Comparison of ENCODE assay signal across 8 cellular contexts in genomic region chr10:50421026-50421719, GRCh38.
DNase-seq lines count a peak whose midpoint lies in the region; ATAC-seq, FAIRE-seq and TF ChIP-seq lines count a peak whose summit lies in the region.

No MANE protein-coding gene starts in this region.

- TF ChIP-seq CTCF in GM12865 (IDR thresholded peaks at IDR 0.05; ENCODE audit: insufficient read depth, low read depth, low read length, missing control alignments): peak; percentile 81
- TF ChIP-seq CTCF in breast epithelium (IDR thresholded peaks at IDR 0.05): peak in 2 of 3 donors; percentile 51 to 52
- peak; percentile 78 for TF ChIP-seq CTCF in HepG2 (CRISPR knock-in tag; IDR thresholded peaks at IDR 0.05)
- TF ChIP-seq CTCF in upper lobe of left lung (IDR thresholded peaks at IDR 0.05): peak; percentile 44 to 76 (median 71)

- TF ChIP-seq EP300 in HepG2 (IDR thresholded peaks at IDR 0.05; ENCODE audit: low read depth in 2 of 2, low read length in 2 of 2): no peak
- TF ChIP-seq EP300 in HepG2 (CRISPR knock-in tag; IDR thresholded peaks at IDR 0.05; ENCODE audit: borderline replicate concordance): no peak
- no peak for TF ChIP-seq EP300 in upper lobe of left lung (IDR thresholded peaks at IDR 0.05)

- H3K9me3 ChIP-seq in breast epithelium (no peaks in the 10 kb centered on the region), HepG2 (ENCODE audit: low read length) (no peaks in the 10 kb centered on the region), upper lobe of left lung (no peaks in the 10 kb centered on the region)
- no peaks in the 10 kb centered on the region for H3K9me3 ChIP-seq in CD4-positive, alpha-beta memory T cell (ENCODE audit: control insufficient read depth in 1 of 2, low read length in 2 of 2)

- intact Hi-C loops in breast epithelium (cut with DNase I; ENCODE audit: low total_unique reads): no loop called here
- intact Hi-C loops in HepG2 (cut with micrococcal nuclease; ENCODE audit: unreplicated experiment): loop anchor here (1.0 kb wide), 1 partner anchor 54 kb away; no protein-coding TSS in a partner anchor
- intact Hi-C loops in CD4-positive, alpha-beta memory T cell (cut with micrococcal nuclease): loop anchor here (5.0 kb wide), 1 partner anchor 49 kb away; no protein-coding TSS in a partner anchor

- H3K4me3 ChIP-seq in GM12865 (ENCODE audit: low read depth, low read length): no peak overlapping the region
- H3K4me3 ChIP-seq in breast epithelium: no peak overlapping the region
- H3K4me3 ChIP-seq in HepG2 (replicated peaks in 1 of 3; ENCODE audit: insufficient read depth in 1 of 3, low read depth in 2 of 3, low read length in 3 of 3): no peak overlapping the region
- no peak overlapping the region for H3K4me3 ChIP-seq in upper lobe of left lung
- H3K4me3 ChIP-seq in CD4-positive, alpha-beta memory T cell (ENCODE audit: low read length in 2 of 2): no peak overlapping the region

- H3K4me2 ChIP-seq in HepG2 (ENCODE audit: low read depth, low read length): no peak overlapping the region

- no peak overlapping the region for H3K27ac ChIP-seq in breast epithelium
- H3K27ac ChIP-seq in HepG2 (ENCODE audit: extremely low read length, insufficient read depth, low read length): no peak overlapping the region
- H3K27ac ChIP-seq in upper lobe of left lung: peak overlapping the region in 1 of 4 donors; percentile 57
- H3K27ac ChIP-seq in CD4-positive, alpha-beta memory T cell (ENCODE audit: low read depth, low read length): no peak overlapping the region

- H3K27me3 Mint-ChIP-seq in CD4-positive, alpha-beta memory T cell: no peaks in the 10 kb centered on the region

- no peaks in the 10 kb centered on the region for H3K79me2 ChIP-seq in HepG2 (ENCODE audit: insufficient read depth, low read length)

- peaks cover 0 to 6% of the 10 kb centered on the region in 2 donors for H3K4me1 ChIP-seq in breast epithelium
- H3K4me1 ChIP-seq in HepG2 (ENCODE audit: insufficient read depth, low read length): peaks cover 31% of the 10 kb centered on the region
- H3K4me1 ChIP-seq in upper lobe of left lung: peaks cover 14 to 48% (median 27%) of the 10 kb centered on the region in 4 donors
- peaks cover 28% of the 10 kb centered on the region for H3K4me1 ChIP-seq in CD4-positive, alpha-beta memory T cell (ENCODE audit: insufficient read depth, low read length)

- DNase-seq in ACHN: peak; percentile 70
- DNase-seq in GM12865 (ENCODE audit: low read depth): peak; percentile 87
- DNase-seq in OCI-M1 (lab: John Stamatoyannopoulos, UW): peak; percentile 90
- no peak for DNase-seq in breast epithelium (ENCODE audit: low spot score in 2 of 2)
- DNase-seq in HepG2 (ENCODE audit: low spot score): peak; percentile 55
- peak in 1 of 2 donors; percentile 52 for DNase-seq in upper lobe of left lung
- no peak for DNase-seq in CD4-positive, alpha-beta memory T cell

- H3K27ac Mint-ChIP-seq in CD4-positive, alpha-beta memory T cell: peak overlapping the region in 2 of 7 donors; percentile 14 to 48

- in situ Hi-C loops in ACHN (cut with HindIII; ENCODE audit: low pct_ligation_motif_present, low pct_unique_long_range_greater_than_20kb, low sequenced_read_pairs): no loop called here
- in situ Hi-C loops in HepG2 (cut with HindIII; ENCODE audit: extremely low pct_ligation_motif_present, low pct_unique_long_range_greater_than_20kb): no loop called here

- H3K36me3 Mint-ChIP-seq in CD4-positive, alpha-beta memory T cell: peaks cover 4 to 15% of the 10 kb centered on the region in 2 donors

- POLR2A ChIA-PET in HepG2 (lab: Yijun Ruan, JAX): no interaction called here
- POLR2A ChIA-PET in CD4-positive, alpha-beta memory T cell (lab: Charles Lee; ENCODE audit: partially characterized antibody): no interaction called here

- TF ChIP-seq POLR2A in breast epithelium (IDR thresholded peaks at IDR 0.05): no peak
- TF ChIP-seq POLR2A in HepG2 (IDR thresholded peaks at IDR 0.05; ENCODE audit: insufficient read depth in 1 of 2, low read depth in 2 of 2, low read length in 2 of 2): no peak
- no peak for TF ChIP-seq POLR2A in upper lobe of left lung (IDR thresholded peaks at IDR 0.05)

- TF ChIP-seq RAD21 in HepG2 (CRISPR knock-in tag; IDR thresholded peaks at IDR 0.05): peak; percentile 77; the same call in 1 of the 2 replicates

- H3K4me1 Mint-ChIP-seq in CD4-positive, alpha-beta memory T cell: peaks cover 28 to 42% (median 32%) of the 10 kb centered on the region in 4 donors

- H3K9ac ChIP-seq in HepG2 (ENCODE audit: insufficient read depth, low read depth, low read length): no peak overlapping the region

- no peaks in the 10 kb centered on the region for H3K9me3 Mint-ChIP-seq in CD4-positive, alpha-beta memory T cell

- WGBS in HepG2 (ENCODE audit: low lambda C conversion rate): 73% methylated on average over 6 of the region's 6 CpGs
- 75 to 76% methylated on average over 6 of the region's 6 CpGs for WGBS in upper lobe of left lung, 2 donors

- H3K36me3 ChIP-seq in breast epithelium: no peaks in the 10 kb centered on the region
- no peaks in the 10 kb centered on the region for H3K36me3 ChIP-seq in HepG2 (replicated peaks in 1 of 2; ENCODE audit: control insufficient read depth in 1 of 2, insufficient read depth in 2 of 2, low read length in 2 of 2)
- no peaks in the 10 kb centered on the region for H3K36me3 ChIP-seq in upper lobe of left lung
- no peaks in the 10 kb centered on the region for H3K36me3 ChIP-seq in CD4-positive, alpha-beta memory T cell (ENCODE audit: insufficient read depth, low read length)

- peak; percentile 30 for ATAC-seq in HG02798 (IDR thresholded peaks at IDR 0.05; ENCODE audit: poor library complexity, unreplicated experiment)
- peak; percentile 61 for ATAC-seq in HepG2
- ATAC-seq in upper lobe of left lung (ENCODE audit: low FRiP score in 2 of 2): peak in 1 of 2 donors; percentile 50

- no TSS peak for BruUV-seq in HepG2 (replicated peaks; lab: Mats Ljungman, UMichigan)

- H2AFZ ChIP-seq in HepG2 (ENCODE audit: low read length): no peak overlapping the region

- CTCF ChIA-PET in HepG2 (lab: Yijun Ruan, JAX; ENCODE audit: low intra/inter-chr PET ratio, low total read pairs): interaction anchor here (2.7 kb wide), 1 partner anchor 53 kb away, joined by 20 read pairs; no protein-coding TSS in a partner anchor
- CTCF ChIA-PET in CD4-positive, alpha-beta memory T cell (lab: Charles Lee; ENCODE audit: partially characterized antibody): interaction anchor here (1.0 to 4.1 kb wide), 5 partner anchors 15 to 157 kb away, joined by 3 to 14 read pairs (median 7); no protein-coding TSS in a partner anchor

- H4K20me1 ChIP-seq in HepG2 (ENCODE audit: insufficient read depth, low read length): no peaks in the 10 kb centered on the region

- H3K4me3 Mint-ChIP-seq in CD4-positive, alpha-beta memory T cell: peak overlapping the region in 2 of 8 donors; percentile 22 to 69

- H3K27me3 ChIP-seq in breast epithelium (no peaks in the 10 kb centered on the region), HepG2 (ENCODE audit: control insufficient read depth in 1 of 2, insufficient read depth in 2 of 2, low read length in 2 of 2) (no peaks in the 10 kb centered on the region), upper lobe of left lung (no peaks in the 10 kb centered on the region)
- H3K27me3 ChIP-seq in CD4-positive, alpha-beta memory T cell (ENCODE audit: insufficient read depth, low read length): no peaks in the 10 kb centered on the region

- FAIRE-seq in HepG2 (lab: Jason Lieb, UNC): peak; percentile 26

TF ChIP-seq in HepG2, 621 proteins besides CTCF, POLR2A, EP300 and RAD21 (continues in another document):
- TF ChIP-seq ZNF839 (CRISPR knock-in tag; IDR thresholded peaks at IDR 0.05; ENCODE audit: borderline replicate concordance) (no peak), SMAD3 (CRISPR knock-in tag; IDR thresholded peaks at IDR 0.05) (0 out of 2 replicates have a peak, but pooled peaks have one; percentile 21), SIX1 (CRISPR knock-in tag; IDR thresholded peaks at IDR 0.05; ENCODE audit: borderline replicate concordance) (peak; percentile 11; the same call in 1 of the 2 replicates), PRDM15 (CRISPR knock-in tag; IDR thresholded peaks at IDR 0.05) (no peak), RXRB (CRISPR knock-in tag; IDR thresholded peaks at IDR 0.05; ENCODE audit: borderline replicate concordance) (0 out of 2 replicates have a peak, but pooled peaks have one; percentile 26)
- TF ChIP-seq, protein P1, sequence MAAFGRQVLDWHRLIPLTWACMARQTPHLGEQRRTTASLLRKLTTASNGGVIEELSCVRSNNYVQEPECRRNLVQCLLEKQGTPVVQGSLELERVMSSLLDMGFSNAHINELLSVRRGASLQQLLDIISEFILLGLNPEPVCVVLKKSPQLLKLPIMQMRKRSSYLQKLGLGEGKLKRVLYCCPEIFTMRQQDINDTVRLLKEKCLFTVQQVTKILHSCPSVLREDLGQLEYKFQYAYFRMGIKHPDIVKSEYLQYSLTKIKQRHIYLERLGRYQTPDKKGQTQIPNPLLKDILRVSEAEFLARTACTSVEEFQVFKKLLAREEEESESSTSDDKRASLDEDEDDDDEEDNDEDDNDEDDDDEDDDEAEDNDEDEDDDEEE (CRISPR knock-in tag; IDR thresholded peaks at IDR 0.05): no peak

Comparison
In these comparisons a context has a peak if more than half of its experiments do, and no peak if none do; other contexts are left out.
1. DNase-seq: peak in ACHN (single experiment), GM12865 (single experiment), OCI-M1 (single experiment) and HepG2 (single experiment); none in breast epithelium (0 of 2) and CD4-positive, alpha-beta memory T cell (0 of 5).
2. Peak in every context shown above with its lines, with median percentiles within 50 percentile points of each other: CTCF ChIP-seq.